ENCODE assay signal across 2 cellular contexts in genomic region chr15:96316953-96317629, GRCh38.
TF ChIP-seq lines count a peak whose summit lies in the region.

No MANE protein-coding gene starts in this region.

TF ChIP-seq in HEK293, 187 proteins besides CTCF, POLR2A, EP300 and RAD21:
- TF ChIP-seq, protein P1, sequence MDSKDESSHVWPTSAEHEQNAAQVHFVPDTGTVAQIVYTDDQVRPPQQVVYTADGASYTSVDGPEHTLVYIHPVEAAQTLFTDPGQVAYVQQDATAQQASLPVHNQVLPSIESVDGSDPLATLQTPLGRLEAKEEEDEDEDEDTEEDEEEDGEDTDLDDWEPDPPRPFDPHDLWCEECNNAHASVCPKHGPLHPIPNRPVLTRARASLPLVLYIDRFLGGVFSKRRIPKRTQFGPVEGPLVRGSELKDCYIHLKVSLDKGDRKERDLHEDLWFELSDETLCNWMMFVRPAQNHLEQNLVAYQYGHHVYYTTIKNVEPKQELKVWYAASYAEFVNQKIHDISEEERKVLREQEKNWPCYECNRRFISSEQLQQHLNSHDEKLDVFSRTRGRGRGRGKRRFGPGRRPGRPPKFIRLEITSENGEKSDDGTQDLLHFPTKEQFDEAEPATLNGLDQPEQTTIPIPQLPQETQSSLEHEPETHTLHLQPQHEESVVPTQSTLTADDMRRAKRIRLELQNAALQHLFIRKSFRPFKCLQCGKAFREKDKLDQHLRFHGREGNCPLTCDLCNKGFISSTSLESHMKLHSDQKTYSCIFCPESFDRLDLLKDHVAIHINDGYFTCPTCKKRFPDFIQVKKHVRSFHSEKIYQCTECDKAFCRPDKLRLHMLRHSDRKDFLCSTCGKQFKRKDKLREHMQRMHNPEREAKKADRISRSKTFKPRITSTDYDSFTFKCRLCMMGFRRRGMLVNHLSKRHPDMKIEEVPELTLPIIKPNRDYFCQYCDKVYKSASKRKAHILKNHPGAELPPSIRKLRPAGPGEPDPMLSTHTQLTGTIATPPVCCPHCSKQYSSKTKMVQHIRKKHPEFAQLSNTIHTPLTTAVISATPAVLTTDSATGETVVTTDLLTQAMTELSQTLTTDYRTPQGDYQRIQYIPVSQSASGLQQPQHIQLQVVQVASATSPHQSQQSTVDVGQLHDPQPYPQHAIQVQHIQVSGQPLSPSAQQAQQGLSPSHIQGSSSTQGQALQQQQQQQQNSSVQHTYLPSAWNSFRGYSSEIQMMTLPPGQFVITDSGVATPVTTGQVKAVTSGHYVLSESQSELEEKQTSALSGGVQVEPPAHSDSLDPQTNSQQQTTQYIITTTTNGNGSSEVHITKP (tag by site-specific recombination; IDR thresholded peaks at IDR 0.05), result no peak
- TF ChIP-seq ZBTB44 (tag by site-specific recombination; IDR thresholded peaks at IDR 0.05) (no peak), ZNF311 (tag by site-specific recombination; IDR thresholded peaks at IDR 0.05; ENCODE audit: borderline replicate concordance) (no peak), ZNF335 (tag by site-specific recombination; conservative IDR thresholded peaks at IDR 0.05) (peak; percentile 71), PRDM1 (tag by site-specific recombination; IDR thresholded peaks at IDR 0.05) (peak; percentile 80)
- TF ChIP-seq, protein P2, sequence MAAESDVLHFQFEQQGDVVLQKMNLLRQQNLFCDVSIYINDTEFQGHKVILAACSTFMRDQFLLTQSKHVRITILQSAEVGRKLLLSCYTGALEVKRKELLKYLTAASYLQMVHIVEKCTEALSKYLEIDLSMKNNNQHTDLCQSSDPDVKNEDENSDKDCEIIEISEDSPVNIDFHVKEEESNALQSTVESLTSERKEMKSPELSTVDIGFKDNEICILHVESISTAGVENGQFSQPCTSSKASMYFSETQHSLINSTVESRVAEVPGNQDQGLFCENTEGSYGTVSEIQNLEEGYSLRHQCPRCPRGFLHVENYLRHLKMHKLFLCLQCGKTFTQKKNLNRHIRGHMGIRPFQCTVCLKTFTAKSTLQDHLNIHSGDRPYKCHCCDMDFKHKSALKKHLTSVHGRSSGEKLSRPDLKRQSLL (tag by site-specific recombination; IDR thresholded peaks at IDR 0.05), result peak; percentile 37; the same call in 1 of the 2 replicates

TF ChIP-seq in WTC11, 78 proteins besides CTCF, POLR2A, EP300 and RAD21 (continued from another document):
- TF ChIP-seq PRDM15 (CRISPR knock-in tag; IDR thresholded peaks at IDR 0.05) (no peak), ZNF317 (CRISPR knock-in tag; IDR thresholded peaks at IDR 0.05; ENCODE audit: borderline replicate concordance, low read depth) (no peak), ZNF396 (CRISPR knock-in tag; IDR thresholded peaks at IDR 0.05; ENCODE audit: borderline replicate concordance) (no peak), CREM (CRISPR knock-in tag; IDR thresholded peaks at IDR 0.05) (no peak), FOXK1 (CRISPR knock-in tag; IDR thresholded peaks at IDR 0.05) (no peak), ZNF138 (CRISPR knock-in tag; conservative IDR thresholded peaks at IDR 0.05) (no peak), TEAD4 (CRISPR knock-in tag; IDR thresholded peaks at IDR 0.05) (no peak), RORB (CRISPR knock-in tag; IDR thresholded peaks at IDR 0.05) (no peak), ELF4 (CRISPR knock-in tag; IDR thresholded peaks at IDR 0.05; ENCODE audit: low read depth) (no peak), EMX1 (CRISPR knock-in tag; IDR thresholded peaks at IDR 0.05) (no peak), JUN (CRISPR knock-in tag; IDR thresholded peaks at IDR 0.05) (no peak), ATF3 (CRISPR knock-in tag; conservative IDR thresholded peaks at IDR 0.05) (no peak), ZMAT4 (CRISPR knock-in tag; IDR thresholded peaks at IDR 0.05) (no peak), ZNF423 (CRISPR knock-in tag; IDR thresholded peaks at IDR 0.05) (no peak)
- TF ChIP-seq, protein P3, sequence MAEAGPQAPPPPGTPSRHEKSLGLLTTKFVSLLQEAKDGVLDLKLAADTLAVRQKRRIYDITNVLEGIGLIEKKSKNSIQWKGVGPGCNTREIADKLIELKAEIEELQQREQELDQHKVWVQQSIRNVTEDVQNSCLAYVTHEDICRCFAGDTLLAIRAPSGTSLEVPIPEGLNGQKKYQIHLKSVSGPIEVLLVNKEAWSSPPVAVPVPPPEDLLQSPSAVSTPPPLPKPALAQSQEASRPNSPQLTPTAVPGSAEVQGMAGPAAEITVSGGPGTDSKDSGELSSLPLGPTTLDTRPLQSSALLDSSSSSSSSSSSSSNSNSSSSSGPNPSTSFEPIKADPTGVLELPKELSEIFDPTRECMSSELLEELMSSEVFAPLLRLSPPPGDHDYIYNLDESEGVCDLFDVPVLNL (CRISPR knock-in tag; IDR thresholded peaks at IDR 0.05; ENCODE audit: borderline replicate concordance, low read depth), result no peak
